ENCODE assay signal across 12 cellular contexts in genomic region chr4:183438458-183439113, GRCh38. TPM values are rescaled to one million over a fixed set of nuclear protein-coding genes. Genes with fewer than 3 reads are reported as not detected.
DNase-seq lines count a peak whose midpoint lies in the region; ATAC-seq and TF ChIP-seq lines count a peak whose summit lies in the region.
"Had no signal": no experiment of that assay in that cellular context is flagged by ENCODE, and none has a peak within 500 bp of the region (broad histone marks: within the 10 kb centered on the region; RNA-seq: fewer than 3 reads in every experiment).

No MANE protein-coding gene starts in this region.

- H3K4me3 ChIP-seq in PC-9, result peak overlapping the region; percentile 33; the same call in 1 of the 2 replicates
- no peak overlapping the region for H3K4me3 ChIP-seq in epithelial cell of proximal tubule (ENCODE audit: low read depth, low read length)
- no peak overlapping the region for H3K4me3 ChIP-seq in H7 (ENCODE audit: insufficient read depth, low read depth, low read length)

- no TSS peak for BruUV-seq in PC-9 (replicated peaks; lab: Mats Ljungman, UMichigan)

- H3K4me1 ChIP-seq in PC-9 (replicated peaks; ENCODE audit: insufficient read depth), result peaks cover 19% of the 10 kb centered on the region

- H3K27ac Mint-ChIP-seq in osteocyte (ENCODE audit: unreplicated experiment), result no peak overlapping the region

- no peak for ATAC-seq in HG02885 (IDR thresholded peaks at IDR 0.05; ENCODE audit: poor library complexity, unreplicated experiment)

- no peaks in the 10 kb centered on the region for H3K79me2 ChIP-seq in PC-9 (ENCODE audit: low read depth)

- H3K9me3 ChIP-seq in PC-9 (ENCODE audit: insufficient read depth, low read depth), result no peaks in the 10 kb centered on the region

- H2AFZ ChIP-seq in PC-9, result no peak overlapping the region

- H3K27ac ChIP-seq in PC-9, result peak overlapping the region; percentile 95

- H3K27me3 Mint-ChIP-seq in osteocyte (ENCODE audit: unreplicated experiment), result no peaks in the 10 kb centered on the region

- H3K9me3 Mint-ChIP-seq in osteocyte (ENCODE audit: unreplicated experiment), result peaks cover 8% of the 10 kb centered on the region

- no peaks in the 10 kb centered on the region for H4K20me1 ChIP-seq in PC-9 (ENCODE audit: insufficient read depth)

- H3F3A ChIP-seq in PC-9 (ENCODE audit: insufficient read depth, low read depth), result peaks cover 30% of the 10 kb centered on the region

- CTCF ChIA-PET in PC-9 (lab: Charles Lee), result interaction anchor here (0.6 to 0.7 kb wide), 2 partner anchors 31 to 50 kb away, joined by 3 to 5 read pairs; no protein-coding TSS in a partner anchor

- no peaks in the 10 kb centered on the region for H3K36me3 ChIP-seq in PC-9 (ENCODE audit: low read depth)
- H3K36me3 ChIP-seq in H7 (replicated peaks; ENCODE audit: control insufficient read depth, insufficient read depth, low read length), result no peaks in the 10 kb centered on the region

- DNase-seq in EL, result peak; percentile 72
- peak; percentile 54 to 98 for DNase-seq in PC-9
- peak; percentile 90 for DNase-seq in epithelial cell of proximal tubule (ENCODE audit: low read depth)
- DNase-seq in osteocyte (ENCODE audit: extremely low spot score, unreplicated experiment), result peak; percentile 38
- no peak for DNase-seq in SKM-1 treated with dmso at 0.1 percent for 144 hours (lab: John Stamatoyannopoulos, UW; ENCODE audit: unreplicated experiment)
- no peak for DNase-seq in globus pallidus (ENCODE audit: low spot score)
- no peak for DNase-seq in H7
- DNase-seq: activated effector memory CD4-positive, alpha-beta T cell treated with Interleukin-2 at 50 U/mL for 16 hours; GF-D8; NCI-H1930; T-helper 9 cell had no signal

- intact Hi-C loops in PC-9 (cut with micrococcal nuclease; ENCODE audit: unreplicated experiment), result loop anchor here (1.0 kb wide), 1 partner anchor 15 kb away; no protein-coding TSS in a partner anchor

- H3K27me3 ChIP-seq in PC-9 (ENCODE audit: insufficient read depth, low read depth) (no peaks in the 10 kb centered on the region), H7 (ENCODE audit: control insufficient read depth, insufficient read depth, low read length) (no peaks in the 10 kb centered on the region)

- no peaks in the 10 kb centered on the region for H3K36me3 Mint-ChIP-seq in osteocyte (ENCODE audit: unreplicated experiment)

- no peaks in the 10 kb centered on the region for H3K9me2 ChIP-seq in PC-9 (ENCODE audit: insufficient read depth)

- no peak overlapping the region for H3K4me3 Mint-ChIP-seq in osteocyte (ENCODE audit: unreplicated experiment)

- peaks cover 11% of the 10 kb centered on the region for H3K4me1 Mint-ChIP-seq in osteocyte (ENCODE audit: unreplicated experiment)

- POLR2A ChIA-PET in PC-9 (lab: Charles Lee; ENCODE audit: unreplicated experiment), result interaction anchor here (0.6 to 0.8 kb wide), 6 partner anchors 54 to 1016 kb away, joined by 4 to 16 read pairs (median 6); partner anchors contain the start of gene WWC2

- H3K4me2 ChIP-seq in PC-9, result peak overlapping the region; percentile 67

- TF ChIP-seq CTCF in PC-9 (conservative IDR thresholded peaks at IDR 0.05) (no peak), epithelial cell of proximal tubule (conservative IDR thresholded peaks at IDR 0.05; ENCODE audit: low read depth, low read length) (no peak), osteocyte (IDR thresholded peaks at IDR 0.05) (no peak)

RNA-seq across cellular contexts. Expression of gene CDKN2AIP, which starts 5.8 kb away (rescaled TPM):
- total RNA-seq in PC-9 (2021) (7.7 and 8.7 TPM in 2 replicates), epithelial cell of proximal tubule (25.5 and 36.8 TPM in 2 replicates), osteocyte (13.2 and 13.8 TPM in 2 replicates)
- total RNA-seq in H7 (2014; rRNA removed; shearing (Covaris generic)), result 17.0 and 19.7 TPM in 2 replicates

Comparison
In these comparisons a context has a peak if more than half of its experiments do, and no peak if none do; other contexts are left out.
1. DNase-seq: peak in EL (single experiment), PC-9 (2 of 2), epithelial cell of proximal tubule (single experiment) and osteocyte (single experiment); none in SKM-1 treated with dmso at 0.1 percent for 144 hours (single experiment), globus pallidus (single experiment) and H7 (single experiment).